ENCODE assay signal across 20 cellular contexts in the genomic region with DNA sequence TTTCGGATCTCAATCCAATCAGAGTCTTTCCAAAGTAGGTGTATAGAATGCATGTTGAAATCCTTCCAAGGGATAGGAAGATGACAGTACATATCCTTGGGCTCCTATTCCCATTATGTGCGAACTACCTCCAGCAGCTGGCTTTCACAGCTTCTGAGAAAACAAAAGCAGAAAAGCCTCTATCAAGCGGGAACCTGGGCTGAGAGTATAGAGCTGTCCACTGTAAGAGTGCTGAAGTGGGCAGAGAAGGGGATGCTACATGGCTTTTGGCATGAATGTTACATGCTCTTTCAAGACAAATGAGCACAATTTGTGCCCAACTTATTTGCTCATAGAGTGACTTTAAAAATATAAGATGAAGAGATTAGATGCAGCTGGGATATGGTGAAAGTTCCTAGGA.
DNase-seq lines count a peak whose midpoint lies in the region; ATAC-seq, FAIRE-seq and TF ChIP-seq lines count a peak whose summit lies in the region.
"Had no signal": no experiment of that assay in that cellular context is flagged by ENCODE, and none has a peak within 500 bp of the region (broad histone marks: within the 10 kb centered on the region; RNA-seq: fewer than 3 reads in every experiment).

No MANE protein-coding gene starts in this region.

- no peaks in the 10 kb centered on the region for H3K9me2 ChIP-seq in neural cell (ENCODE audit: insufficient read depth, low read length)

- H2AK5ac ChIP-seq in H1 (ENCODE audit: low read depth, low read length), result no peak overlapping the region

- H3F3A ChIP-seq in neural cell (ENCODE audit: insufficient read depth, low read length, poor library complexity, severe bottlenecking), result no peaks in the 10 kb centered on the region

- H3K4me3 ChIP-seq in HEK293 (ENCODE audit: low read depth, low read length) (no peak overlapping the region), NB4 (ENCODE audit: low read depth, low read length) (no peak overlapping the region), H1 (ENCODE audit: extremely low read depth in 1 of 4, insufficient read depth in 2 of 4, low read depth in 3 of 4, low read length in 4 of 4) (no peak overlapping the region), neural cell (ENCODE audit: low read length) (no peak overlapping the region)
- H3K4me3 ChIP-seq: ascending aorta, GM23248, transverse colon had no signal

- H3K27ac ChIP-seq in HEK293 (ENCODE audit: extremely low read depth, low read depth, low read length) (no peak overlapping the region), H1 (ENCODE audit: low read depth, low read length) (no peak overlapping the region), neural cell (ENCODE audit: low read length) (no peak overlapping the region)
- H3K27ac ChIP-seq: ascending aorta, GM23248, parathyroid adenoma, transverse colon had no signal

- peak; percentile 20 for DNase-seq in NB4 (ENCODE audit: low read depth)
- DNase-seq in H1 (ENCODE audit: low read depth in 1 of 2, low spot score in 2 of 2), result no peak
- DNase-seq in NCI-H1092 (lab: John Stamatoyannopoulos, UW), result no peak
- no peak for DNase-seq in stimulated activated CD4-positive, alpha-beta T cell treated with anti-CD3 and anti-CD28 coated beads, Interleukin-12 subunit alpha, Interleukin-12 subunit beta, amount 100 ng/mL, for 4 hours
- DNase-seq: activated CD4-positive, CD25-positive, alpha-beta regulatory T cell; activated CD8-positive, alpha-beta T cell treated with anti-CD3 and anti-CD28 coated beads for 36 hours; activated T-cell treated with anti-CD3 and anti-CD28 coated beads, Interleukin-2, amount 50 U/mL, for 4 hours; COR-L47; EL; GM23248; naive thymus-derived CD4-positive, alpha-beta T cell; NCI-H1105 treated with DMSO at 0.1 percent for 48 hours; NCI-H510A treated with DMSO at 0.1 percent for 48 hours; transverse colon had no signal

- TF ChIP-seq CTCF in HEK293 (tag by site-specific recombination; IDR thresholded peaks at IDR 0.05) (no peak), NB4 (IDR thresholded peaks at IDR 0.05; ENCODE audit: low read depth, low read length) (no peak), H1 (IDR thresholded peaks at IDR 0.05; ENCODE audit: control extremely low read depth in 1 of 3, insufficient read depth in 1 of 3, low read depth in 1 of 3, low read length in 3 of 3) (no peak), neural cell (IDR thresholded peaks at IDR 0.05; ENCODE audit: poor library complexity, severe bottlenecking) (no peak)

- no peak overlapping the region for H3K14ac ChIP-seq in H1 (ENCODE audit: insufficient read length)

- H2BK20ac ChIP-seq in H1 (ENCODE audit: low read length), result no peak overlapping the region

- no peaks in the 10 kb centered on the region for H3K4me1 ChIP-seq in HEK293 (ENCODE audit: control insufficient read depth, insufficient read depth, low read length)
- no peaks in the 10 kb centered on the region for H3K4me1 ChIP-seq in H1 (replicated peaks in 1 of 4; ENCODE audit: control insufficient read depth in 3 of 4, insufficient read depth in 4 of 4, low read length in 3 of 4)
- H3K4me1 ChIP-seq: ascending aorta, parathyroid adenoma, transverse colon had no signal

- WGBS in H1 (ENCODE audit: extremely low coverage in 1 of 2, insufficient coverage in 1 of 2, insufficient read length in 1 of 2, insufficient replicate concordance in 2 of 2, low coverage in 1 of 2, low lambda C conversion rate in 2 of 2, missing lambda C conversion rate in 1 of 2), 2 experiments, result 67% methylated on average over 3 of the region's 3 CpGs; no CpG with 5 or more reads in 1 of the 2 experiments

- no peak overlapping the region for H2BK120ac ChIP-seq in H1 (replicated peaks; ENCODE audit: low read depth, low read length)

- no peak overlapping the region for H2AFZ ChIP-seq in H1 (ENCODE audit: low read length)
- H2AFZ ChIP-seq in neural cell (ENCODE audit: low read depth, low read length), result no peak overlapping the region
- H2AFZ ChIP-seq: GM23248, parathyroid adenoma had no signal

- no peak overlapping the region for H4K8ac ChIP-seq in H1 (ENCODE audit: extremely low read depth, insufficient read depth, low read length)

- POLR2A ChIA-PET in HEK293 (lab: Yijun Ruan, JAX) (no interaction called here), H1 (lab: Charles Lee; ENCODE audit: partially characterized antibody) (no interaction called here)

- H4K5ac ChIP-seq in H1 (ENCODE audit: insufficient read length, low read depth, low read length), result no peak overlapping the region

- TF ChIP-seq POLR2A in NB4 (IDR thresholded peaks at IDR 0.05; ENCODE audit: extremely low read depth, insufficient read length), result no peak
- TF ChIP-seq POLR2A in H1 (IDR thresholded peaks at IDR 0.05; ENCODE audit: control extremely low read depth in 1 of 2, low read depth in 2 of 2, low read length in 2 of 2), result no peak

- H2BK12ac ChIP-seq in H1 (ENCODE audit: low read depth, low read length), result no peak overlapping the region

- no peak for TF ChIP-seq EP300 in H1 (IDR thresholded peaks at IDR 0.05; ENCODE audit: borderline replicate concordance in 1 of 2, low read depth in 2 of 2, low read length in 2 of 2)
- no peak for TF ChIP-seq EP300 in neural cell (conservative IDR thresholded peaks at IDR 0.05; ENCODE audit: poor library complexity, severe bottlenecking)

- H3K27me3 ChIP-seq in H1 (replicated peaks in 1 of 4; ENCODE audit: control insufficient read depth in 3 of 4, extremely low read depth in 1 of 4, insufficient read depth in 3 of 4, low read length in 3 of 4), result no peaks in the 10 kb centered on the region
- H3K27me3 ChIP-seq in neural cell (ENCODE audit: insufficient read depth, low read depth, low read length), result peaks cover 6% of the 10 kb centered on the region
- H3K27me3 ChIP-seq: ascending aorta, transverse colon had no signal

- CTCF ChIA-PET in HEK293 (lab: Yijun Ruan, JAX), result no interaction called here
- CTCF ChIA-PET in H1 (lab: Charles Lee; ENCODE audit: partially characterized antibody), result no interaction called here

- H2BK5ac ChIP-seq in H1 (ENCODE audit: low read depth, low read length), result no peak overlapping the region

- no peaks in the 10 kb centered on the region for H3K36me3 ChIP-seq in HEK293 (ENCODE audit: control insufficient read depth in 2 of 2, insufficient read depth in 1 of 2, low read length in 2 of 2)
- no peaks in the 10 kb centered on the region for H3K36me3 ChIP-seq in H1 (ENCODE audit: control insufficient read depth in 2 of 4, insufficient read depth in 4 of 4, low read length in 3 of 4)
- no peaks in the 10 kb centered on the region for H3K36me3 ChIP-seq in neural cell (ENCODE audit: insufficient read depth, low read length)
- H3K36me3 ChIP-seq: ascending aorta, transverse colon had no signal

- H4K91ac ChIP-seq in H1 (replicated peaks; ENCODE audit: insufficient read length, low read length), result no peak overlapping the region

- no peak overlapping the region for H3K56ac ChIP-seq in H1 (replicated peaks; ENCODE audit: insufficient read length, low read depth, low read length)

- H3K9me3 ChIP-seq in HEK293 (ENCODE audit: control insufficient read depth, insufficient read depth, low read depth, low read length) (no peaks in the 10 kb centered on the region), H1 (ENCODE audit: insufficient read depth in 2 of 2, low read depth in 1 of 2, low read length in 1 of 2) (no peaks in the 10 kb centered on the region), neural cell (ENCODE audit: low read length) (no peaks in the 10 kb centered on the region)
- H3K9me3 ChIP-seq: ascending aorta, transverse colon had no signal

- no peak overlapping the region for H2BK15ac ChIP-seq in H1 (ENCODE audit: low read length)

- no peak overlapping the region for H3K4ac ChIP-seq in H1 (replicated peaks; ENCODE audit: insufficient read length, low read depth, low read length)

- H3K79me2 ChIP-seq in H1 (ENCODE audit: control insufficient read depth in 1 of 2, insufficient read depth in 2 of 2, low read length in 2 of 2) (no peaks in the 10 kb centered on the region), neural cell (replicated peaks; ENCODE audit: insufficient read depth, low read length) (no peaks in the 10 kb centered on the region)
- H3K79me2 ChIP-seq: parathyroid adenoma had no signal

- H3K9ac ChIP-seq in H1 (replicated peaks in 1 of 4; ENCODE audit: extremely low read depth in 1 of 4, low read depth in 3 of 4, low read length in 3 of 4), result no peak overlapping the region
- H3K9ac ChIP-seq in neural cell (ENCODE audit: low read length), result no peak overlapping the region
- H3K9ac ChIP-seq: GM23248, parathyroid adenoma had no signal

- TF ChIP-seq RAD21 in H1 (IDR thresholded peaks at IDR 0.05 in 1 of 2, conservative IDR thresholded peaks at IDR 0.05 in 1 of 2; ENCODE audit: low read depth in 2 of 2, low read length in 2 of 2) (no peak; a peak in 1 of 4 replicates), neural cell (conservative IDR thresholded peaks at IDR 0.05) (no peak)

- no peaks in the 10 kb centered on the region for H3K79me1 ChIP-seq in H1 (ENCODE audit: low read depth, low read length)

- no peaks in the 10 kb centered on the region for H3K23me2 ChIP-seq in H1 (ENCODE audit: low read depth, low read length)

- FAIRE-seq in H1 (lab: Jason Lieb, UNC), result peak; percentile 19

- H3K18ac ChIP-seq in H1 (ENCODE audit: extremely low read depth, low read length), result no peak overlapping the region

- no peak overlapping the region for H3K23ac ChIP-seq in H1 (ENCODE audit: insufficient read length)

- H4K20me1 ChIP-seq in H1 (replicated peaks in 1 of 2; ENCODE audit: control insufficient read depth in 1 of 2, insufficient read depth in 2 of 2, low read length in 2 of 2) (peaks cover 0 to 1% of the 10 kb centered on the region in 2 experiments), neural cell (ENCODE audit: insufficient read depth) (no peaks in the 10 kb centered on the region)

- no peak overlapping the region for H3K4me2 ChIP-seq in H1 (ENCODE audit: insufficient read depth in 1 of 2, low read depth in 2 of 2, low read length in 2 of 2)
- no peak overlapping the region for H3K4me2 ChIP-seq in neural cell (ENCODE audit: low read length)

- ATAC-seq in GM21447 (IDR thresholded peaks at IDR 0.05; ENCODE audit: unreplicated experiment) (no peak), GM18517 (IDR thresholded peaks at IDR 0.05; ENCODE audit: unreplicated experiment) (no peak)
- ATAC-seq: activated CD8-positive, alpha-beta T cell treated with anti-CD3 and anti-CD28 coated beads for 36 hours; activated T-cell treated with anti-CD3 and anti-CD28 coated beads, Interleukin-2, amount 50 U/mL, for 4 hours; naive thymus-derived CD4-positive, alpha-beta T cell had no signal

TF ChIP-seq in HEK293, 187 proteins besides CTCF, POLR2A, EP300 and RAD21 (continues in another document):
- TF ChIP-seq WT1 (tag by site-specific recombination; IDR thresholded peaks at IDR 0.05) (no peak), SP3 (tag by site-specific recombination; IDR thresholded peaks at IDR 0.05) (no peak)

TF ChIP-seq in H1, 55 proteins besides CTCF, POLR2A, EP300 and RAD21 (continues in another document):
- peak; percentile 54 for TF ChIP-seq TAF7 (optimal IDR thresholded peaks at IDR 0.05; ENCODE audit: borderline replicate concordance, low read depth, low read length)
- TF ChIP-seq RXRA (IDR thresholded peaks at IDR 0.05; ENCODE audit: insufficient read depth, low read depth, low read length), result no peak
